In genomic region chr7:69476416-69476815, GRCh38 we compare ENCODE assay signal across 21 cellular contexts.
A peak's percentile ranks its signal among the peaks of the same experiment; 100 is the strongest.
DNase-seq lines count a peak whose midpoint lies in the region; ATAC-seq and TF ChIP-seq lines count a peak whose summit lies in the region.
"Had no signal": no experiment of that assay in that cellular context is flagged by ENCODE, and none has a peak within 500 bp of the region (broad histone marks: within the 10 kb centered on the region; RNA-seq: fewer than 3 reads in every experiment).

No MANE protein-coding gene starts in this region.

- no peaks in the 10 kb centered on the region for H4K20me1 ChIP-seq in OCI-LY7 (ENCODE audit: insufficient read depth, low read length)

- ATAC-seq in left lung = peak; percentile 38
- peak; percentile 30 to 53 for ATAC-seq in upper lobe of left lung (ENCODE audit: low FRiP score in 2 of 2)
- no peak for ATAC-seq in GM21390 (IDR thresholded peaks at IDR 0.05; ENCODE audit: unreplicated experiment)
- ATAC-seq in right cardiac atrium = no peak
- ATAC-seq: GM12878, GM23338, Panc1, SK-N-SH treated with all-trans-retinoic acid at 6 μM for 48 hours had no signal

- no peaks in the 10 kb centered on the region for H3K9me2 ChIP-seq in OCI-LY7 (ENCODE audit: insufficient read depth, low read length)

- no peak overlapping the region for H3K4me3 ChIP-seq in choroid plexus epithelial cell (ENCODE audit: low read depth, low read length)
- no peak overlapping the region for H3K4me3 ChIP-seq in left lung
- H3K4me3 ChIP-seq in upper lobe of left lung = no peak overlapping the region
- H3K4me3 ChIP-seq in OCI-LY7 (ENCODE audit: low read depth, low read length, poor library complexity, severe bottlenecking) = no peak overlapping the region
- H3K4me3 ChIP-seq in right cardiac atrium (ENCODE audit: low read length) = no peak overlapping the region
- H3K4me3 ChIP-seq: GM12878, GM23338, HAP-1 had no signal

- POLR2A ChIA-PET in OCI-LY7 (lab: Charles Lee) = interaction anchor here (0.6 to 1.4 kb wide), 5 partner anchors 10 to 453 kb away, joined by 3 to 4 read pairs (median 4); no protein-coding TSS in a partner anchor

- no peak overlapping the region for H3K4me2 ChIP-seq in OCI-LY7 (ENCODE audit: low read length)
- H3K4me2 ChIP-seq: GM23338 had no signal

- CTCF ChIA-PET in OCI-LY7 (lab: Charles Lee; ENCODE audit: unreplicated experiment) = no interaction called here

- H3K9me3 ChIP-seq in left lung = no peaks in the 10 kb centered on the region
- no peaks in the 10 kb centered on the region for H3K9me3 ChIP-seq in upper lobe of left lung
- no peaks in the 10 kb centered on the region for H3K9me3 ChIP-seq in OCI-LY7 (ENCODE audit: low read length)
- H3K9me3 ChIP-seq in right cardiac atrium (ENCODE audit: control insufficient read depth, low read length) = no peaks in the 10 kb centered on the region
- H3K9me3 ChIP-seq: HAP-1 had no signal

- TF ChIP-seq CTCF in choroid plexus epithelial cell (conservative IDR thresholded peaks at IDR 0.05; ENCODE audit: low read depth, low read length) = no peak
- no peak for TF ChIP-seq CTCF in left lung (IDR thresholded peaks at IDR 0.05)
- no peak for TF ChIP-seq CTCF in upper lobe of left lung (IDR thresholded peaks at IDR 0.05)
- no peak for TF ChIP-seq CTCF in OCI-LY7 (conservative IDR thresholded peaks at IDR 0.05; ENCODE audit: low read length)

- no peak overlapping the region for H2AFZ ChIP-seq in OCI-LY7 (ENCODE audit: low read length)
- H2AFZ ChIP-seq: GM23338 had no signal

- no peaks in the 10 kb centered on the region for H3K4me1 ChIP-seq in left lung
- H3K4me1 ChIP-seq in upper lobe of left lung = no peaks in the 10 kb centered on the region
- H3K4me1 ChIP-seq in OCI-LY7 (ENCODE audit: insufficient read depth, low read length, poor library complexity, severe bottlenecking) = no peaks in the 10 kb centered on the region
- no peaks in the 10 kb centered on the region for H3K4me1 ChIP-seq in right cardiac atrium (ENCODE audit: control insufficient read depth, insufficient read depth, low read length)

- 84 to 90% methylated on average over 5 of the region's 5 CpGs for WGBS in upper lobe of left lung, 2 donors
- 75% methylated on average over 5 of the region's 5 CpGs for WGBS in right cardiac atrium

- H3K36me3 ChIP-seq in left lung (no peaks in the 10 kb centered on the region), upper lobe of left lung (no peaks in the 10 kb centered on the region), OCI-LY7 (ENCODE audit: insufficient read depth, low read length) (no peaks in the 10 kb centered on the region)
- H3K36me3 ChIP-seq: HAP-1 had no signal

- H3K27ac ChIP-seq in left lung = no peak overlapping the region
- no peak overlapping the region for H3K27ac ChIP-seq in upper lobe of left lung
- no peak overlapping the region for H3K27ac ChIP-seq in OCI-LY7 (ENCODE audit: low read depth, low read length, poor library complexity, severe bottlenecking)
- no peak overlapping the region for H3K27ac ChIP-seq in right cardiac atrium (ENCODE audit: low read length)
- H3K27ac ChIP-seq: HL-60 had no signal

- no peaks in the 10 kb centered on the region for H3K79me2 ChIP-seq in OCI-LY7 (ENCODE audit: insufficient read depth, low read depth, low read length)

- TF ChIP-seq EP300 in upper lobe of left lung (IDR thresholded peaks at IDR 0.05) = no peak

- H3K27me3 ChIP-seq in left lung (no peaks in the 10 kb centered on the region), upper lobe of left lung (no peaks in the 10 kb centered on the region), right cardiac atrium (ENCODE audit: control insufficient read depth, insufficient read depth) (no peaks in the 10 kb centered on the region)

- BruUV-seq in OCI-LY7 (replicated peaks; lab: Mats Ljungman, UMichigan) = no TSS peak

- DNase-seq in GM04503 (ENCODE audit: low read depth) (peak; percentile 26), choroid plexus epithelial cell (ENCODE audit: low read depth) (peak; percentile 25), left lung (no peak), upper lobe of left lung (no peak), OCI-LY7 (ENCODE audit: low spot score) (no peak), right cardiac atrium (no peak)
- DNase-seq: ACHN, KBM-7, NCI-H1092, NCI-H1436 treated with DMSO at 0.1 percent for 48 hours, NCI-H2029 treated with DMSO at 0.1 percent for 48 hours, NCI-H226, NCI-H510A treated with DMSO at 0.1 percent for 48 hours, NCI-H748 treated with DMSO at 0.1 percent for 48 hours had no signal

- intact Hi-C loops in left lung (cut with DNase I) = no loop called here
- intact Hi-C loops in OCI-LY7 (cut with micrococcal nuclease; ENCODE audit: unreplicated experiment) = no loop called here
- intact Hi-C loops in right cardiac atrium (cut with DNase I) = no loop called here

- TF ChIP-seq POLR2A in upper lobe of left lung (IDR thresholded peaks at IDR 0.05) = no peak

Comparison
In these comparisons a context has a peak if more than half of its experiments do, and no peak if none do; other contexts are left out.
1. DNase-seq: peak in GM04503 (single experiment) and choroid plexus epithelial cell (single experiment); none in left lung (0 of 2), upper lobe of left lung (0 of 2), OCI-LY7 (single experiment) and right cardiac atrium (0 of 3).
2. ATAC-seq: peak in left lung (single experiment) and upper lobe of left lung (2 of 2); none in GM21390 (single experiment) and right cardiac atrium (0 of 2).